1 cellular context compared by ENCODE assay signal in the genomic region with DNA sequence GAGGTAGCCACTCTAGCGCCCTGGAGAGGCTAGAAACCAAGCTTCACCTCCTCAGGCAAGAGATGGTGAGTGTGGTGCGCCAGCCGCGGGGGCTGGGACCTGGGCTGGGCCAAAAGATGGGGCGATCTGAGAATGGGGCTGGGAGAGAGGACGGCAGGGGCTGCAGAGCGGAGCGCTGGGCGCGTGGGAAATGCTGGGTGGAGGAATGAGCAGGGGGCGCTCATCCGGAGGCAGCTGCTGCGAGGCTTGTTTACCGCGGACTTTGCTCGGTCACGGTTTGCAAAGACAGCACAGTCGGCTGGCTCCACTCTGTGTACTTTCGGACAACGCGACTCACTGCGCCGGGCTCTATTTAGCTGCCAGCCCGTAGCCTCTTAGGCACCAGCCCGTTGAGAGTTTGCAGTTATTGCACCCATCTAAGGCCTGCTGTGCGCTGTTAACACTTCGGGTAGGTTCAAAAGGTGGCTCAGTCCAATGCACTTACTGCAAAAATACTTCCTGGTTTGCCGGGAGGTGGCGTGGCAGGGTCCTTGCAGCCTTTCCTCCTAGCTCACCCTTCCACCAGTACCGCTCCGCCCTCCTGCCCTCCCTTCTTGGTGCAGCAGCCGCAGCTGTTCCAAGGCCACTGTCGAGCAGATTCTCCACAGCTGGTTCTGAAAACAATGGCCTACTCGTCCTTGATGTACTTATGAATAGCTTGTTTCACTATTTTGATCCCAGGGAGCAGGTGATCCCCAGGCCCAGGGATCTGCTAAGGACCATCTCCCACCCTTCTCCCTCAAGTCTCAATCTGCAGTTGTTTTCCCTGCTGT.
A peak's percentile ranks its signal among the peaks of the same experiment; 100 is the strongest.
TF ChIP-seq lines count a peak whose summit lies in the region.

No MANE protein-coding gene starts in this region.

TF ChIP-seq in HepG2, 621 proteins besides CTCF, POLR2A, EP300 and RAD21 (continued from another document and continues in another):
- TF ChIP-seq, protein P1, sequence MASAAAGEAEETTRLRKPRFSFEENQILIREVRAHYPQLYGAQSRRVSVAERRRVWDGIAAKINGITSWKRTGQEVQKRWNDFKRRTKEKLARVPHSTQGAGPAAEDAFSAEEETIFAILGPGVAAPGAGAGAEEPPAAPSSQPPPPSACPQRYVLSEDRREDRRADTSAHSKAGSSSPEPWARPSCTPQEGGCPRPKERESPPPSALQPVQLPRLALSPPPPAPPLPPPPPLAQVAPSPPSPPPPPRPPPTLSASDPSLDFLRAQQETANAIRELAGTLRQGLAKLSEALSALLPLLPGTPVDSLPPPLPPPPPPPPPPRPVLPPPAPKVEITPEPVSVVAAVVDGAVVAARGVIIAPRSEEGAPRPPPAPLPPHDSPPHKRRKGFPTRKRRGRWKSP (CRISPR knock-in tag; IDR thresholded peaks at IDR 0.05) = peak; percentile 86
- TF ChIP-seq, protein P2, sequence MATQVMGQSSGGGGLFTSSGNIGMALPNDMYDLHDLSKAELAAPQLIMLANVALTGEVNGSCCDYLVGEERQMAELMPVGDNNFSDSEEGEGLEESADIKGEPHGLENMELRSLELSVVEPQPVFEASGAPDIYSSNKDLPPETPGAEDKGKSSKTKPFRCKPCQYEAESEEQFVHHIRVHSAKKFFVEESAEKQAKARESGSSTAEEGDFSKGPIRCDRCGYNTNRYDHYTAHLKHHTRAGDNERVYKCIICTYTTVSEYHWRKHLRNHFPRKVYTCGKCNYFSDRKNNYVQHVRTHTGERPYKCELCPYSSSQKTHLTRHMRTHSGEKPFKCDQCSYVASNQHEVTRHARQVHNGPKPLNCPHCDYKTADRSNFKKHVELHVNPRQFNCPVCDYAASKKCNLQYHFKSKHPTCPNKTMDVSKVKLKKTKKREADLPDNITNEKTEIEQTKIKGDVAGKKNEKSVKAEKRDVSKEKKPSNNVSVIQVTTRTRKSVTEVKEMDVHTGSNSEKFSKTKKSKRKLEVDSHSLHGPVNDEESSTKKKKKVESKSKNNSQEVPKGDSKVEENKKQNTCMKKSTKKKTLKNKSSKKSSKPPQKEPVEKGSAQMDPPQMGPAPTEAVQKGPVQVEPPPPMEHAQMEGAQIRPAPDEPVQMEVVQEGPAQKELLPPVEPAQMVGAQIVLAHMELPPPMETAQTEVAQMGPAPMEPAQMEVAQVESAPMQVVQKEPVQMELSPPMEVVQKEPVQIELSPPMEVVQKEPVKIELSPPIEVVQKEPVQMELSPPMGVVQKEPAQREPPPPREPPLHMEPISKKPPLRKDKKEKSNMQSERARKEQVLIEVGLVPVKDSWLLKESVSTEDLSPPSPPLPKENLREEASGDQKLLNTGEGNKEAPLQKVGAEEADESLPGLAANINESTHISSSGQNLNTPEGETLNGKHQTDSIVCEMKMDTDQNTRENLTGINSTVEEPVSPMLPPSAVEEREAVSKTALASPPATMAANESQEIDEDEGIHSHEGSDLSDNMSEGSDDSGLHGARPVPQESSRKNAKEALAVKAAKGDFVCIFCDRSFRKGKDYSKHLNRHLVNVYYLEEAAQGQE (IDR thresholded peaks at IDR 0.05; ENCODE audit: borderline replicate concordance in 1 of 2, low read depth in 1 of 2, low read length in 2 of 2) = no peak
- TF ChIP-seq ZNF713 (CRISPR knock-in tag; IDR thresholded peaks at IDR 0.05) (0 out of 2 replicates have a peak, but pooled peaks have one; percentile 55), ZNF777 (CRISPR knock-in tag; IDR thresholded peaks at IDR 0.05) (peak; percentile 66; the same call in 1 of the 2 replicates), ZNF557 (CRISPR knock-in tag; IDR thresholded peaks at IDR 0.05) (peak; percentile 34; the same call in 1 of the 2 replicates), TBX2 (CRISPR knock-in tag; IDR thresholded peaks at IDR 0.05; ENCODE audit: borderline replicate concordance) (peak; percentile 86; the same call in 1 of the 2 replicates), ERF (CRISPR knock-in tag; IDR thresholded peaks at IDR 0.05) (peak; percentile 78), ZNF644 (CRISPR knock-in tag; IDR thresholded peaks at IDR 0.05; ENCODE audit: low read depth) (0 out of 2 replicates have a peak, but pooled peaks have one; percentile 11), ZNF605 (CRISPR knock-in tag; IDR thresholded peaks at IDR 0.05) (peak; percentile 58), TBP (CRISPR knock-in tag; IDR thresholded peaks at IDR 0.05) (no peak), ZNF614 (CRISPR knock-in tag; IDR thresholded peaks at IDR 0.05; ENCODE audit: borderline replicate concordance) (0 out of 2 replicates have a peak, but pooled peaks have one; percentile 32), FOXA1 (IDR thresholded peaks at IDR 0.05) (peak; percentile 33; the same call in 1 of the 2 replicates), FOXA1 (CRISPR knock-in tag; IDR thresholded peaks at IDR 0.05) (peak; percentile 95), SRY (CRISPR knock-in tag; IDR thresholded peaks at IDR 0.05) (no peak), ZNF124 (CRISPR knock-in tag; IDR thresholded peaks at IDR 0.05) (no peak), ZMYM4 (CRISPR knock-in tag; IDR thresholded peaks at IDR 0.05) (peak; percentile 95), MZF1 (CRISPR knock-in tag; IDR thresholded peaks at IDR 0.05; ENCODE audit: borderline replicate concordance) (no peak), YY1 (IDR thresholded peaks at IDR 0.05; ENCODE audit: insufficient read depth, insufficient replicate concordance, low read depth, low read length) (peak; percentile 57), GABPB1 (CRISPR knock-in tag; IDR thresholded peaks at IDR 0.05) (peak; percentile 77), MIER3 (CRISPR knock-in tag; IDR thresholded peaks at IDR 0.05; ENCODE audit: borderline replicate concordance) (peak; percentile 13; the same call in 1 of the 2 replicates), ZFY (CRISPR knock-in tag; IDR thresholded peaks at IDR 0.05) (peak; percentile 77), ZNF883 (CRISPR knock-in tag; IDR thresholded peaks at IDR 0.05; ENCODE audit: not compliant biosample characterization) (no peak), SOX13 (IDR thresholded peaks at IDR 0.05) (peak; percentile 77; the same call in 1 of the 2 replicates), SOX13 (CRISPR knock-in tag; conservative IDR thresholded peaks at IDR 0.05 in 1 of 2, IDR thresholded peaks at IDR 0.05 in 1 of 2) (peak in 1 of 2 experiments; percentile 65; a peak in 2 of 4 replicates), TBL1XR1 (IDR thresholded peaks at IDR 0.05; ENCODE audit: borderline replicate concordance, low read length, partially characterized antibody) (peak; percentile 13)
- TF ChIP-seq, protein P3, sequence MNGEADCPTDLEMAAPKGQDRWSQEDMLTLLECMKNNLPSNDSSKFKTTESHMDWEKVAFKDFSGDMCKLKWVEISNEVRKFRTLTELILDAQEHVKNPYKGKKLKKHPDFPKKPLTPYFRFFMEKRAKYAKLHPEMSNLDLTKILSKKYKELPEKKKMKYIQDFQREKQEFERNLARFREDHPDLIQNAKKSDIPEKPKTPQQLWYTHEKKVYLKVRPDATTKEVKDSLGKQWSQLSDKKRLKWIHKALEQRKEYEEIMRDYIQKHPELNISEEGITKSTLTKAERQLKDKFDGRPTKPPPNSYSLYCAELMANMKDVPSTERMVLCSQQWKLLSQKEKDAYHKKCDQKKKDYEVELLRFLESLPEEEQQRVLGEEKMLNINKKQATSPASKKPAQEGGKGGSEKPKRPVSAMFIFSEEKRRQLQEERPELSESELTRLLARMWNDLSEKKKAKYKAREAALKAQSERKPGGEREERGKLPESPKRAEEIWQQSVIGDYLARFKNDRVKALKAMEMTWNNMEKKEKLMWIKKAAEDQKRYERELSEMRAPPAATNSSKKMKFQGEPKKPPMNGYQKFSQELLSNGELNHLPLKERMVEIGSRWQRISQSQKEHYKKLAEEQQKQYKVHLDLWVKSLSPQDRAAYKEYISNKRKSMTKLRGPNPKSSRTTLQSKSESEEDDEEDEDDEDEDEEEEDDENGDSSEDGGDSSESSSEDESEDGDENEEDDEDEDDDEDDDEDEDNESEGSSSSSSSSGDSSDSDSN (CRISPR knock-in tag; IDR thresholded peaks at IDR 0.05) = peak; percentile 94
- TF ChIP-seq, protein P4, sequence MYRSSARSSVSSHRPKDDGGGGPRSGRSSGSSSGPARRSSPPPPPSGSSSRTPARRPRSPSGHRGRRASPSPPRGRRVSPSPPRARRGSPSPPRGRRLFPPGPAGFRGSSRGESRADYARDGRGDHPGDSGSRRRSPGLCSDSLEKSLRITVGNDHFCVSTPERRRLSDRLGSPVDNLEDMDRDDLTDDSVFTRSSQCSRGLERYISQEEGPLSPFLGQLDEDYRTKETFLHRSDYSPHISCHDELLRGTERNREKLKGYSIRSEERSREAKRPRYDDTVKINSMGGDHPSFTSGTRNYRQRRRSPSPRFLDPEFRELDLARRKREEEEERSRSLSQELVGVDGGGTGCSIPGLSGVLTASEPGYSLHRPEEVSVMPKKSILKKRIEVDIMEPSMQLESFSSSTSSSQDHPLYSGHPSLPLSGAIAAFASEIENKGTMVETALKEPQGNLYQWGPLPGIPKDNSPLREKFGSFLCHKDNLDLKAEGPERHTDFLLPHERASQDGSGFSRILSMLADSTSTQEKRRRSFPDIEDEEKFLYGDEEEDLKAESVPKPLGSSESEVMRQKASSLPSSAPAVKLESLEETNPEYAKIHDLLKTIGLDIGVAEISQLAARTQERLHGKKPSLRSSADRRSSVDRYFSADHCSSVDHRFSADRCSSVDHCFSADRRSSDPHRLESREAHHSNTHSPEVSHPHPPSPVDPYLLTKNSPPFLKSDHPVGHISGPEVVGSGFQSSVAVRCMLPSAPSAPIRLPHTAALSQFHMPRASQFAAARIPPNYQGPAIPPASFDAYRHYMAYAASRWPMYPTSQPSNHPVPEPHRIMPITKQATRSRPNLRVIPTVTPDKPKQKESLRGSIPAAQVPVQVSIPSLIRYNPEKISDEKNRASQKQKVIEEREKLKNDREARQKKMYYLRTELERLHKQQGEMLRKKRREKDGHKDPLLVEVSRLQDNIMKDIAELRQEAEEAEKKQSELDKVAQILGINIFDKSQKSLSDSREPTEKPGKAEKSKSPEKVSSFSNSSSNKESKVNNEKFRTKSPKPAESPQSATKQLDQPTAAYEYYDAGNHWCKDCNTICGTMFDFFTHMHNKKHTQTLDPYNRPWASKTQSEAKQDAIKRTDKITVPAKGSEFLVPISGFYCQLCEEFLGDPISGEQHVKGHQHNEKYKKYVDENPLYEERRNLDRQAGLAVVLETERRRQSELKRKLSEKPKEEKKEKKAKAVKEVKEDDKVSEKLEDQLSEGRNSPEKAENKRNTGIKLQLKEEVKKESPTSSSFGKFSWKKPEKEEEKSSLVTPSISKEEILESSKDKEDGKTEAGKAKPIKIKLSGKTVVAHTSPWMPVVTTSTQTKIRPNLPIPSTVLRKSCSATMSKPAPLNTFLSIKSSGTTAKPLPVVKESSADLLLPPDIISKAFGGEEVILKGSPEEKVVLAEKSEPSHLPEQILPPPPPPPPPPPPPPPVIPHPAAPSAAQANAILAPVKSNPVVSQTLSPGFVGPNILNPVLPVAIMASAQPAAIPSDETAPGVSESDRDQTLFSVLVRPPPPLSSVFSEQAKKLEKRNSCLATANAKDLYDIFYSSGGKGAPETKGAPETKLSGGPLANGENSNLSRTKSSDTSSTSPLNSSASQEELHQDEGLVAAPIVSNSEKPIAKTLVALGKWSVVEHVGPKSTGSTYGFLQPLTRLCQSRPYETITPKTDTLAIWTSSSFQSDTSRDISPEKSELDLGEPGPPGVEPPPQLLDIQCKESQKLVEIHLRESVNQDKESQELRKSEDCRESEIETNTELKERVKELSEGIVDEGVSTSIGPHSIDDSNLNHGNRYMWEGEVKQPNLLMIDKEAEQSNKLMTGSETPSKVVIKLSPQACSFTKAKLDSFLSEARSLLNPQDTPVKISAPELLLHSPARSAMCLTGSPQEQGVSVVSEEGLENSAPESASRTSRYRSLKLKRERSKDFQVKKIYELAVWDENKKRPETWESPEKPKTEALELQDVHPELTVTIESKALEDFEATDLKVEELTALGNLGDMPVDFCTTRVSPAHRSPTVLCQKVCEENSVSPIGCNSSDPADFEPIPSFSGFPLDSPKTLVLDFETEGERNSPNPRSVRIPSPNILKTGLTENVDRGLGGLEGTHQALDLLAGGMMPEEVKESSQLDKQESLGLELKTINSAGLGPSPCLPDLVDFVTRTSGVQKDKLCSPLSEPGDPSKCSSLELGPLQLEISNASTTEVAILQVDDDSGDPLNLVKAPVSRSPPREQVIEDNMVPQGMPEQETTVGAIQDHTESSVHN (CRISPR knock-in tag; IDR thresholded peaks at IDR 0.05) = peak; percentile 83; the same call in 1 of the 2 replicates
- TF ChIP-seq, protein P5, sequence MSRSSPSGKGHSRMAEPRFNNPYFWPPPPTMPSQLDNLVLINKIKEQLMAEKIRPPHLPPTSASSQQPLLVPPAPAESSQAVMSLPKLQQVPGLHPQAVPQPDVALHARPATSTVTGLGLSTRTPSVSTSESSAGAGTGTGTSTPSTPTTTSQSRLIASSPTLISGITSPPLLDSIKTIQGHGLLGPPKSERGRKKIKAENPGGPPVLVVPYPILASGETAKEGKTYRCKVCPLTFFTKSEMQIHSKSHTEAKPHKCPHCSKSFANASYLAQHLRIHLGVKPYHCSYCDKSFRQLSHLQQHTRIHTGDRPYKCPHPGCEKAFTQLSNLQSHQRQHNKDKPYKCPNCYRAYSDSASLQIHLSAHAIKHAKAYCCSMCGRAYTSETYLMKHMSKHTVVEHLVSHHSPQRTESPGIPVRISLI (CRISPR knock-in tag; IDR thresholded peaks at IDR 0.05; ENCODE audit: borderline replicate concordance) = peak; percentile 78; the same call in 1 of the 2 replicates
- TF ChIP-seq, protein P6, sequence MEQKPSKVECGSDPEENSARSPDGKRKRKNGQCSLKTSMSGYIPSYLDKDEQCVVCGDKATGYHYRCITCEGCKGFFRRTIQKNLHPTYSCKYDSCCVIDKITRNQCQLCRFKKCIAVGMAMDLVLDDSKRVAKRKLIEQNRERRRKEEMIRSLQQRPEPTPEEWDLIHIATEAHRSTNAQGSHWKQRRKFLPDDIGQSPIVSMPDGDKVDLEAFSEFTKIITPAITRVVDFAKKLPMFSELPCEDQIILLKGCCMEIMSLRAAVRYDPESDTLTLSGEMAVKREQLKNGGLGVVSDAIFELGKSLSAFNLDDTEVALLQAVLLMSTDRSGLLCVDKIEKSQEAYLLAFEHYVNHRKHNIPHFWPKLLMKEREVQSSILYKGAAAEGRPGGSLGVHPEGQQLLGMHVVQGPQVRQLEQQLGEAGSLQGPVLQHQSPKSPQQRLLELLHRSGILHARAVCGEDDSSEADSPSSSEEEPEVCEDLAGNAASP (CRISPR knock-in tag; IDR thresholded peaks at IDR 0.05; ENCODE audit: borderline replicate concordance) = peak; percentile 26
- TF ChIP-seq, protein P7, sequence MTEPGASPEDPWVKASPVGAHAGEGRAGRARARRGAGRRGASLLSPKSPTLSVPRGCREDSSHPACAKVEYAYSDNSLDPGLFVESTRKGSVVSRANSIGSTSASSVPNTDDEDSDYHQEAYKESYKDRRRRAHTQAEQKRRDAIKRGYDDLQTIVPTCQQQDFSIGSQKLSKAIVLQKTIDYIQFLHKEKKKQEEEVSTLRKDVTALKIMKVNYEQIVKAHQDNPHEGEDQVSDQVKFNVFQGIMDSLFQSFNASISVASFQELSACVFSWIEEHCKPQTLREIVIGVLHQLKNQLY (CRISPR knock-in tag; IDR thresholded peaks at IDR 0.05) = 0 out of 2 replicates have a peak, but pooled peaks have one; percentile 8
- TF ChIP-seq, protein P8, sequence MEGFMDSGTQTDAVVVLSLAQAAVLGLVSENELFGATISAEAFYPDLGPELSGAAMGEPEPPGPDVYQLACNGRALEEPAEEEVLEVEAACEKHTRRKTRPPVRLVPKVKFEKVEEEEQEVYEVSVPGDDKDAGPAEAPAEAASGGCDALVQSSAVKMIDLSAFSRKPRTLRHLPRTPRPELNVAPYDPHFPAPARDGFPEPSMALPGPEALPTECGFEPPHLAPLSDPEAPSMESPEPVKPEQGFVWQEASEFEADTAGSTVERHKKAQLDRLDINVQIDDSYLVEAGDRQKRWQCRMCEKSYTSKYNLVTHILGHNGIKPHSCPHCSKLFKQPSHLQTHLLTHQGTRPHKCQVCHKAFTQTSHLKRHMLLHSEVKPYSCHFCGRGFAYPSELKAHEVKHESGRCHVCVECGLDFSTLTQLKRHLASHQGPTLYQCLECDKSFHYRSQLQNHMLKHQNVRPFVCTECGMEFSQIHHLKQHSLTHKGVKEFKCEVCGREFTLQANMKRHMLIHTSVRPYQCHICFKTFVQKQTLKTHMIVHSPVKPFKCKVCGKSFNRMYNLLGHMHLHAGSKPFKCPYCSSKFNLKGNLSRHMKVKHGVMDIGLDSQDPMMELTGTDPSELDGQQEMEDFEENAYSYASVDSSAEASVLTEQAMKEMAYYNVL (CRISPR knock-in tag; IDR thresholded peaks at IDR 0.05; ENCODE audit: borderline replicate concordance) = peak; percentile 80; the same call in 1 of the 2 replicates
